In the genomic region with DNA sequence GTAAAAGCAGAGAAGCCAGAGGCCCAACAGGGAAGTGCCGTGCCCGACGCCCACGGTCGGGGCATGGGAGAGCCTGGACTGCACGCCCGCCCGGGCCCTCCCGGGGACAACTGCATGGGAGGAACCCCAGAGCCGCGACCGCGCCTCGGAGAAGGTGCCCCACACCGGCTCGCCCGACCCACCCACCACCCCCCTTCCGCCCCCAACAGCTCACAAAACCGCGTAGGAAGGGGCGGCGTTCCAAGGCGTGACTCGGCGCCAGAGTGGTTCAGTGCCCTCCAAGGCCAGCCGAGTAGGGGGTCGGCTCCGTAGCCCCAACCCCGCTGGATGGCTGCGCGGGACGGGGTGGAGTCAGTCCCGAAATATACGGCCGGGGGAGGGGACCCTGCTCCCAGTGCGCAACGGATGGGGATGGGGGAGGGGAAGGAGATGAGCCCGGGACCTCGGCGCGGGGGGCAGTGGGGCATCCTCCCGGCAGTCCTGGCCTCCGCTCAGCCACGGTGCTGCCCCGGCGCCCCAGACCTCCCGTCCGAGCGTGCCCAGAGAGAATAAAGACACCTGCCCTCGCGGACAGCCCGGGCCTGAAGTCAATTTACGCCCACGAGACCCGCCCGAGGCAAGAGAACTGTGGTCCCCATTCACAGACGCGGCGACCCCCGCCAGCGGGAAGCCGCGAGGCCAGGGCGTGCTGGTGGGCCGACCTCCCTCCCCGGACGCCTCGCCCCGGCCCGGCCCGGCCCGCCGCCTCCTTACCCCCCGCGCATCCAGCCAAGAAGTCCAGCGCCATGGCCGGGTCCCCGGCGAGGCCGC, we compare ENCODE assay signal across 8 cellular contexts. TPM values are rescaled to one million over a fixed set of nuclear protein-coding genes. Genes with fewer than 3 reads are reported as not detected.
A peak's percentile ranks its signal among the peaks of the same experiment; 100 is the strongest.
DNase-seq lines count a peak whose midpoint lies in the region; ATAC-seq, FAIRE-seq and TF ChIP-seq lines count a peak whose summit lies in the region.

No MANE protein-coding gene starts in this region.

- TF ChIP-seq EP300 in HepG2 (IDR thresholded peaks at IDR 0.05; ENCODE audit: low read depth in 2 of 2, low read length in 2 of 2) (no peak), HepG2 (CRISPR knock-in tag; IDR thresholded peaks at IDR 0.05; ENCODE audit: borderline replicate concordance) (no peak)

- H3K9me3 ChIP-seq in mammary epithelial cell (replicated peaks; ENCODE audit: insufficient read depth, low read length) (no peaks in the 10 kb centered on the region), HepG2 (ENCODE audit: low read length) (no peaks in the 10 kb centered on the region)

- CTCF ChIA-PET in mammary epithelial cell (lab: Charles Lee; ENCODE audit: low non-redundant PET) (interaction anchor here (0.7 kb wide), 1 partner anchor 21 kb away, joined by 3 read pairs; no protein-coding TSS in a partner anchor), HepG2 (lab: Yijun Ruan, JAX; ENCODE audit: low intra/inter-chr PET ratio, low total read pairs) (interaction anchor here (0.9 kb wide), 1 partner anchor 12 kb away, joined by 3 read pairs; no protein-coding TSS in a partner anchor)

- H3K4me3 ChIP-seq in AG10803 (ENCODE audit: low read length) = peak overlapping the region; percentile 61
- peak overlapping the region; percentile 57 to 76 (median 69) for H3K4me3 ChIP-seq in mammary epithelial cell (replicated peaks in 1 of 3; ENCODE audit: insufficient read depth in 1 of 3, low read depth in 2 of 3, low read length in 3 of 3)
- peak overlapping the region; percentile 64 to 81 (median 72) for H3K4me3 ChIP-seq in HepG2 (replicated peaks in 1 of 3; ENCODE audit: insufficient read depth in 1 of 3, low read depth in 2 of 3, low read length in 3 of 3)

- no peak for TF ChIP-seq POLR2A in HepG2 (IDR thresholded peaks at IDR 0.05; ENCODE audit: insufficient read depth in 1 of 2, low read depth in 2 of 2, low read length in 2 of 2)

- in situ Hi-C loops in mammary epithelial cell (cut with MboI; ENCODE audit: low sequenced_read_pairs in 2 of 2) = no loop called here
- in situ Hi-C loops in HepG2 (cut with HindIII; ENCODE audit: extremely low pct_ligation_motif_present, low pct_unique_long_range_greater_than_20kb) = loop anchor here (5.0 kb wide), 1 partner anchor 72 kb away; a partner anchor contains a TSS

- H3K36me3 ChIP-seq in mammary epithelial cell (ENCODE audit: insufficient read depth, low read length) (no peaks in the 10 kb centered on the region), HepG2 (replicated peaks in 1 of 2; ENCODE audit: control insufficient read depth in 1 of 2, insufficient read depth in 2 of 2, low read length in 2 of 2) (no peaks in the 10 kb centered on the region)

- H2AFZ ChIP-seq in mammary epithelial cell (ENCODE audit: low read depth, low read length) = peak overlapping the region; percentile 89
- no peak overlapping the region for H2AFZ ChIP-seq in HepG2 (ENCODE audit: low read length)

- intact Hi-C loops in mammary epithelial cell (cut with micrococcal nuclease) (loop anchor here (1.0 to 10.0 kb wide), 3 partner anchors 72 to 1359 kb away; no protein-coding TSS in a partner anchor), HepG2 (cut with micrococcal nuclease; ENCODE audit: unreplicated experiment) (loop anchor here (2.0 kb wide), 2 partner anchors 15 to 17 kb away; a partner anchor contains a TSS)

- DNase-seq in AG10803 (ENCODE audit: low read depth) = no peak
- DNase-seq in T-helper 2 cell = peak in 3 of 5 experiments; percentile 28 to 82 (median 44)
- no peak for DNase-seq in mammary epithelial cell
- DNase-seq in HepG2 (ENCODE audit: low spot score) = no peak
- peak; percentile 25 to 54 for DNase-seq in stimulated activated CD8-positive, alpha-beta memory T cell treated with anti-CD3 and anti-CD28 coated beads, Interleukin-7, amount 100 ng/mL, for 1 hour (ENCODE audit: low read depth in 2 of 2)
- no peak for DNase-seq in D721Med (ENCODE audit: insufficient read length, low spot score)
- no peak for DNase-seq in GOT3 (lab: John Stamatoyannopoulos, UW)

- H3K27me3 ChIP-seq in mammary epithelial cell (ENCODE audit: insufficient read depth, low read length) (no peaks in the 10 kb centered on the region), HepG2 (ENCODE audit: control insufficient read depth in 1 of 2, insufficient read depth in 2 of 2, low read length in 2 of 2) (no peaks in the 10 kb centered on the region; a peak in 2 of 5 replicates)

- TF ChIP-seq RAD21 in HepG2 (CRISPR knock-in tag; IDR thresholded peaks at IDR 0.05) = no peak

- FAIRE-seq in HepG2 (lab: Jason Lieb, UNC) (no peak), D721Med (lab: Jason Lieb, UNC) (no peak)

- ATAC-seq in GM21528 (IDR thresholded peaks at IDR 0.05; ENCODE audit: low FRiP score, unreplicated experiment) (peak; percentile 16), HepG2 (no peak)

- no peak overlapping the region for H3K9ac ChIP-seq in mammary epithelial cell (ENCODE audit: insufficient read depth, low read length)
- peak overlapping the region; percentile 56; the same call in 1 of the 2 replicates for H3K9ac ChIP-seq in HepG2 (ENCODE audit: insufficient read depth, low read depth, low read length)

- peak overlapping the region; percentile 97 for H3K4me2 ChIP-seq in mammary epithelial cell (ENCODE audit: insufficient read depth, low read depth, low read length)
- peak overlapping the region; percentile 83 for H3K4me2 ChIP-seq in HepG2 (ENCODE audit: low read depth, low read length)

- H3K79me2 ChIP-seq in mammary epithelial cell (ENCODE audit: insufficient read depth, low read length) (peaks cover 6% of the 10 kb centered on the region), HepG2 (ENCODE audit: insufficient read depth, low read length) (no peaks in the 10 kb centered on the region)

- TF ChIP-seq CTCF in AG10803 (conservative IDR thresholded peaks at IDR 0.05; ENCODE audit: low read length) (no peak), mammary epithelial cell (conservative IDR thresholded peaks at IDR 0.05 in 1 of 2, IDR thresholded peaks at IDR 0.05 in 1 of 2; ENCODE audit: extremely low read depth in 1 of 2, insufficient read depth in 1 of 2, low read depth in 1 of 2, low read length in 2 of 2) (no peak), HepG2 (CRISPR knock-in tag; IDR thresholded peaks at IDR 0.05) (no peak), D721Med (IDR thresholded peaks at IDR 0.05; ENCODE audit: insufficient read depth, missing control alignments) (no peak)

- no peak overlapping the region for H3K27ac ChIP-seq in mammary epithelial cell (ENCODE audit: insufficient read depth, low read depth, low read length)
- no peak overlapping the region for H3K27ac ChIP-seq in HepG2 (ENCODE audit: extremely low read length, insufficient read depth, low read length)

- WGBS in mammary epithelial cell (ENCODE audit: low coverage, missing lambda C conversion rate) = no CpG with 5 or more reads among the region's 80 CpGs
- 0% methylated on average over 12 of the region's 80 CpGs for WGBS in HepG2 (ENCODE audit: low lambda C conversion rate)

- dilution Hi-C loops in mammary epithelial cell (cut with HindIII; ENCODE audit: low sequenced_read_pairs) = no loop called here

- H4K20me1 ChIP-seq in mammary epithelial cell (ENCODE audit: insufficient read depth, low read length) (no peaks in the 10 kb centered on the region), HepG2 (ENCODE audit: insufficient read depth, low read length) (no peaks in the 10 kb centered on the region; the same call in 1 of the 2 replicates)

- POLR2A ChIA-PET in HepG2 (lab: Yijun Ruan, JAX) = interaction anchor here (0.6 to 1.3 kb wide), 3 partner anchors 10 to 18 kb away, joined by 3 to 7 read pairs (median 3); no protein-coding TSS in a partner anchor

- H3K4me1 ChIP-seq in mammary epithelial cell (ENCODE audit: insufficient read depth, low read length) = peaks cover 26% of the 10 kb centered on the region
- peaks cover 44% of the 10 kb centered on the region for H3K4me1 ChIP-seq in HepG2 (ENCODE audit: insufficient read depth, low read length)

- BruUV-seq in mammary epithelial cell (replicated peaks; lab: Mats Ljungman, UMichigan) (no TSS peak), HepG2 (replicated peaks; lab: Mats Ljungman, UMichigan) (TSS peak; percentile 53)

RNA-seq across cellular contexts. Expression of a gene that starts 0.6 kb away (rescaled TPM):
- total RNA-seq in mammary epithelial cell (10 to 100 TPM in 1 of 2 donors, 1 to 10 TPM in 1; 8.0 to 29.7 TPM), HepG2 (2016; rRNA removed; fragmentation: Illumina TruSeq; extraction: Trizol) (9.6 and 17.2 TPM in 2 replicates)
- polyA plus RNA-seq in mammary epithelial cell (11.6 TPM), HepG2 (2011; rRNA removed) (12.2 and 16.1 TPM in 2 replicates)
- polyA minus RNA-seq in mammary epithelial cell = 5.9 TPM
- 2.4 and 2.6 TPM in 2 replicates for total RNA-seq in HepG2 (2016; cell fraction: cytosol; rRNA removed; fragmentation: Illumina TruSeq; extraction: Trizol; ENCODE audit: low read depth)
- total RNA-seq in HepG2 (2016; cell fraction: insoluble cytoplasmic fraction; rRNA removed; fragmentation: Illumina TruSeq; extraction: Trizol) = 9.5 and 17.7 TPM in 2 replicates
- total RNA-seq in HepG2 (2016; cell fraction: membrane; rRNA removed; fragmentation: Illumina TruSeq; extraction: Trizol) = 6.9 and 7.4 TPM in 2 replicates
- total RNA-seq in HepG2 (2016; cell fraction: nucleus; rRNA removed; fragmentation: Illumina TruSeq; extraction: Trizol) = 15.9 and 18.2 TPM in 2 replicates
- polyA plus RNA-seq in HepG2 (2011; cell fraction: cytosol; rRNA removed) = 6.9 and 11.5 TPM in 2 replicates
- polyA plus RNA-seq in HepG2 (2011; cell fraction: nucleus; rRNA removed) = 98.4 and 122 TPM in 2 replicates
- 6.9 and 8.5 TPM in 2 replicates for polyA plus RNA-seq in HepG2 (2012)
- 1.4 and 1.6 TPM in 2 replicates for polyA plus RNA-seq in HepG2 (2016; cell fraction: cytosol; fragmentation: Illumina TruSeq; extraction: Trizol; ENCODE audit: low read depth)
- 8.9 and 9.4 TPM in 2 replicates for polyA plus RNA-seq in HepG2 (2016; cell fraction: insoluble cytoplasmic fraction; fragmentation: Illumina TruSeq; extraction: Trizol; ENCODE audit: low read depth)
- 3.8 and 4.2 TPM in 2 replicates for polyA plus RNA-seq in HepG2 (2016; cell fraction: membrane; fragmentation: Illumina TruSeq; extraction: Trizol; ENCODE audit: low read depth)
- polyA plus RNA-seq in HepG2 (2016; cell fraction: nucleus; fragmentation: Illumina TruSeq; extraction: Trizol; ENCODE audit: insufficient read depth, low read depth) = 47.1 and 52.2 TPM in 2 replicates
- polyA minus RNA-seq in HepG2 (2011; rRNA and poly(A)+ RNA removed; ENCODE audit: low replicate concordance) = 9.4 and 18.9 TPM in 2 replicates
- 4.6 and 8.4 TPM in 2 replicates for polyA minus RNA-seq in HepG2 (2011; cell fraction: cytosol; rRNA and poly(A)+ RNA removed)
- 9.1 and 11.2 TPM in 2 replicates for polyA minus RNA-seq in HepG2 (2011; cell fraction: nucleus; rRNA and poly(A)+ RNA removed)

RNA-seq across cellular contexts. Expression of a gene that starts 17.5 kb away (rescaled TPM):
- total RNA-seq in mammary epithelial cell = not detected
- polyA plus RNA-seq in mammary epithelial cell = not detected
- polyA minus RNA-seq in mammary epithelial cell = not detected
- total RNA-seq in HepG2 (2016; rRNA removed; fragmentation: Illumina TruSeq; extraction: Trizol) = 0.87 and 1.0 TPM in 2 replicates
- total RNA-seq in HepG2 (2016; cell fraction: cytosol; rRNA removed; fragmentation: Illumina TruSeq; extraction: Trizol; ENCODE audit: low read depth) = 0.71 and 1.5 TPM in 2 replicates
- total RNA-seq in HepG2 (2016; cell fraction: insoluble cytoplasmic fraction; rRNA removed; fragmentation: Illumina TruSeq; extraction: Trizol) = 0.88 and 0.95 TPM in 2 replicates
- total RNA-seq in HepG2 (2016; cell fraction: membrane; rRNA removed; fragmentation: Illumina TruSeq; extraction: Trizol) = 0.53 and 1.1 TPM in 2 replicates
- total RNA-seq in HepG2 (2016; cell fraction: nucleus; rRNA removed; fragmentation: Illumina TruSeq; extraction: Trizol) = 0.47 and 0.65 TPM in 2 replicates
- polyA plus RNA-seq in HepG2 (2011; rRNA removed) = 1.7 and 7.6 TPM in 2 replicates
- 3.2 and 4.5 TPM in 2 replicates for polyA plus RNA-seq in HepG2 (2011; cell fraction: cytosol; rRNA removed)
- 4.2 and 9.5 TPM in 2 replicates for polyA plus RNA-seq in HepG2 (2011; cell fraction: nucleus; rRNA removed)
- 6.6 and 11.5 TPM in 2 replicates for polyA plus RNA-seq in HepG2 (2012)
- 0.17 and 0.24 TPM in 2 replicates for polyA plus RNA-seq in HepG2 (2016; cell fraction: cytosol; fragmentation: Illumina TruSeq; extraction: Trizol; ENCODE audit: low read depth)
- polyA plus RNA-seq in HepG2 (2016; cell fraction: insoluble cytoplasmic fraction; fragmentation: Illumina TruSeq; extraction: Trizol; ENCODE audit: low read depth) = 0.51 and 0.54 TPM in 2 replicates
- 0.41 and 0.42 TPM in 2 replicates for polyA plus RNA-seq in HepG2 (2016; cell fraction: membrane; fragmentation: Illumina TruSeq; extraction: Trizol; ENCODE audit: low read depth)
- 0.53 and 0.61 TPM in 2 replicates for polyA plus RNA-seq in HepG2 (2016; cell fraction: nucleus; fragmentation: Illumina TruSeq; extraction: Trizol; ENCODE audit: insufficient read depth, low read depth)
- 4.3 TPM in 1 of 2 replicates, not detected in the other for polyA minus RNA-seq in HepG2 (2011; rRNA and poly(A)+ RNA removed; ENCODE audit: low replicate concordance)
- polyA minus RNA-seq in HepG2 (2011; cell fraction: cytosol; rRNA and poly(A)+ RNA removed) = 2.3 and 3.1 TPM in 2 replicates
- 0.52 and 1.5 TPM in 2 replicates for polyA minus RNA-seq in HepG2 (2011; cell fraction: nucleus; rRNA and poly(A)+ RNA removed)

Comparison
In these comparisons a context has a peak if more than half of its experiments do, and no peak if none do; other contexts are left out.
1. DNase-seq: peak in T-helper 2 cell (3 of 5) and stimulated activated CD8-positive, alpha-beta memory T cell treated with anti-CD3 and anti-CD28 coated beads, Interleukin-7, amount 100 ng/mL, for 1 hour (2 of 2); none in AG10803 (single experiment), mammary epithelial cell (single experiment), HepG2 (single experiment), D721Med (single experiment) and GOT3 (single experiment).
2. Peak in every context shown above with its lines, with median percentiles within 50 percentile points of each other: H3K4me3 ChIP-seq.